ENCODE assay signal across 1 cellular context in genomic region chr2:190694479-190694878, GRCh38.
TF ChIP-seq lines count a peak whose summit lies in the region.

No MANE protein-coding gene starts in this region.

TF ChIP-seq in HepG2, 621 proteins besides CTCF, POLR2A, EP300 and RAD21 (continued from another document):
- TF ChIP-seq ZSCAN9 (CRISPR knock-in tag; IDR thresholded peaks at IDR 0.05; ENCODE audit: borderline replicate concordance): no peak
- no peak for TF ChIP-seq ZBTB21 (CRISPR knock-in tag; IDR thresholded peaks at IDR 0.05)
- TF ChIP-seq GATAD2A (CRISPR knock-in tag; IDR thresholded peaks at IDR 0.05): no peak
- TF ChIP-seq ZNF580 (CRISPR knock-in tag; IDR thresholded peaks at IDR 0.05; ENCODE audit: borderline replicate concordance, low read depth): no peak
- no peak for TF ChIP-seq ZNF550 (CRISPR knock-in tag; IDR thresholded peaks at IDR 0.05; ENCODE audit: borderline replicate concordance)
- no peak for TF ChIP-seq MIER3 (CRISPR knock-in tag; IDR thresholded peaks at IDR 0.05; ENCODE audit: borderline replicate concordance)
- no peak for TF ChIP-seq MXD1 (CRISPR knock-in tag; IDR thresholded peaks at IDR 0.05)
- no peak for TF ChIP-seq EHMT2 (IDR thresholded peaks at IDR 0.05; ENCODE audit: borderline replicate concordance, low read depth, low read length)
- TF ChIP-seq MAFF (IDR thresholded peaks at IDR 0.05; ENCODE audit: low read depth, low read length): peak; percentile 52; the same call in 1 of the 2 replicates
- TF ChIP-seq ZNF430 (CRISPR knock-in tag; IDR thresholded peaks at IDR 0.05): no peak
